In genomic region chr9:71742703-71743102, GRCh38 we compare ENCODE assay signal across 21 cellular contexts. TPM values are rescaled to one million over a fixed set of nuclear protein-coding genes. Genes with fewer than 3 reads are reported as not detected.
DNase-seq lines count a peak whose midpoint lies in the region; ATAC-seq, FAIRE-seq and TF ChIP-seq lines count a peak whose summit lies in the region.
"Had no signal": no experiment of that assay in that cellular context is flagged by ENCODE, and none has a peak within 500 bp of the region (broad histone marks: within the 10 kb centered on the region; RNA-seq: fewer than 3 reads in every experiment).

No MANE protein-coding gene starts in this region.

- H3K27me3 Mint-ChIP-seq in activated naive CD4-positive, alpha-beta T cell treated with anti-CD3 and anti-CD28 coated beads, Interleukin-2, amount 10 ng/mL, durations not matched to agents 7 days and 5 days: no peaks in the 10 kb centered on the region
- H3K27me3 Mint-ChIP-seq in type B pancreatic cell: no peaks in the 10 kb centered on the region

- H3K4me1 ChIP-seq in colonic mucosa (peaks cover 3% of the 10 kb centered on the region), mucosa of rectum (ENCODE audit: control insufficient read depth in 2 of 2, insufficient read depth in 2 of 2, low read length in 2 of 2) (peaks cover 17 to 33% of the 10 kb centered on the region in 2 donors), MM.1S (ENCODE audit: low read length) (no peaks in the 10 kb centered on the region)
- H3K4me1 ChIP-seq: BE2C had no signal

- H2AFZ ChIP-seq in MM.1S (ENCODE audit: low read length): no peak overlapping the region

- no peak for TF ChIP-seq CTCF in colonic mucosa (IDR thresholded peaks at IDR 0.05)
- TF ChIP-seq CTCF in type B pancreatic cell (conservative IDR thresholded peaks at IDR 0.05): no peak
- no peak for TF ChIP-seq CTCF in D721Med (IDR thresholded peaks at IDR 0.05; ENCODE audit: insufficient read depth, missing control alignments)
- no peak for TF ChIP-seq CTCF in GM10266 (IDR thresholded peaks at IDR 0.05; ENCODE audit: control insufficient read depth, insufficient read depth, low read depth, missing control alignments)
- no peak for TF ChIP-seq CTCF in MM.1S (IDR thresholded peaks at IDR 0.05; ENCODE audit: low read length)

- H3K4me3 Mint-ChIP-seq in activated naive CD4-positive, alpha-beta T cell treated with anti-CD3 and anti-CD28 coated beads, Interleukin-2, amount 10 ng/mL, durations not matched to agents 7 days and 5 days: no peak overlapping the region
- peak overlapping the region; percentile 77 for H3K4me3 Mint-ChIP-seq in type B pancreatic cell

- no peak overlapping the region for H3K4me2 ChIP-seq in MM.1S (ENCODE audit: low read depth, low read length)

- no peaks in the 10 kb centered on the region for H3K9me2 ChIP-seq in MM.1S (replicated peaks; ENCODE audit: insufficient read depth, low read length)

- peaks cover 70% of the 10 kb centered on the region for H3K36me3 Mint-ChIP-seq in activated naive CD4-positive, alpha-beta T cell treated with anti-CD3 and anti-CD28 coated beads, Interleukin-2, amount 10 ng/mL, durations not matched to agents 7 days and 5 days
- peaks cover 15 to 48% of the 10 kb centered on the region in 2 donors for H3K36me3 Mint-ChIP-seq in activated naive CD4-positive, alpha-beta T cell treated with anti-CD3 and anti-CD28 coated beads, Interleukin-2, amount 50 U/mL, for 72 hours
- H3K36me3 Mint-ChIP-seq in type B pancreatic cell: peaks cover 52% of the 10 kb centered on the region

- H3K9me3 ChIP-seq in colonic mucosa (no peaks in the 10 kb centered on the region), mucosa of rectum (ENCODE audit: control insufficient read depth in 2 of 2, low read length in 2 of 2) (no peaks in the 10 kb centered on the region), MM.1S (replicated peaks; ENCODE audit: insufficient read depth, low read length) (no peaks in the 10 kb centered on the region)
- H3K9me3 ChIP-seq: BE2C, Peyer's patch, tibial nerve had no signal

- CTCF ChIA-PET in activated naive CD4-positive, alpha-beta T cell treated with anti-CD3 and anti-CD28 coated beads, Interleukin-2, amount 10 ng/mL, durations not matched to agents 7 days and 5 days (lab: Charles Lee): no interaction called here

- H4K20me1 ChIP-seq in MM.1S (ENCODE audit: insufficient read depth, low read length): no peaks in the 10 kb centered on the region

- FAIRE-seq in D721Med (lab: Jason Lieb, UNC): no peak
- FAIRE-seq: G401.6, H1, HTR-8/SVneo had no signal

- H3K27ac ChIP-seq in colonic mucosa (peak overlapping the region; percentile 73), mucosa of rectum (ENCODE audit: low read depth in 2 of 2, low read length in 2 of 2) (peak overlapping the region; percentile 73 to 74), MM.1S (ENCODE audit: low read length) (no peak overlapping the region)

- H3K27me3 ChIP-seq in colonic mucosa (no peaks in the 10 kb centered on the region), mucosa of rectum (ENCODE audit: control insufficient read depth in 2 of 2, insufficient read depth in 2 of 2, low read length in 2 of 2) (no peaks in the 10 kb centered on the region), MM.1S (replicated peaks; ENCODE audit: insufficient read depth, low read length) (no peaks in the 10 kb centered on the region)
- H3K27me3 ChIP-seq: BE2C, Peyer's patch, tibial nerve had no signal

- no peaks in the 10 kb centered on the region for H3F3A ChIP-seq in MM.1S (ENCODE audit: insufficient read depth, low read length)

- H3K4me3 ChIP-seq in colonic mucosa (no peak overlapping the region), mucosa of rectum (ENCODE audit: low read length in 2 of 2) (peak overlapping the region in 1 of 2 donors; percentile 11), MM.1S (ENCODE audit: low read length) (no peak overlapping the region)
- H3K4me3 ChIP-seq: Peyer's patch, tibial nerve had no signal

- H3K27ac Mint-ChIP-seq in activated naive CD4-positive, alpha-beta T cell treated with anti-CD3 and anti-CD28 coated beads, Interleukin-2, amount 10 ng/mL, durations not matched to agents 7 days and 5 days: peak overlapping the region; percentile 58
- H3K27ac Mint-ChIP-seq in activated naive CD4-positive, alpha-beta T cell treated with anti-CD3 and anti-CD28 coated beads, Interleukin-2, amount 50 U/mL, for 72 hours: peak overlapping the region in 1 of 2 donors; percentile 64
- peak overlapping the region; percentile 95 for H3K27ac Mint-ChIP-seq in type B pancreatic cell

- peaks cover 20% of the 10 kb centered on the region for H3K4me1 Mint-ChIP-seq in activated naive CD4-positive, alpha-beta T cell treated with anti-CD3 and anti-CD28 coated beads, Interleukin-2, amount 10 ng/mL, durations not matched to agents 7 days and 5 days
- peaks cover 28% of the 10 kb centered on the region for H3K4me1 Mint-ChIP-seq in type B pancreatic cell (ENCODE audit: unreplicated experiment)

- H3K36me3 ChIP-seq in colonic mucosa (no peaks in the 10 kb centered on the region), mucosa of rectum (ENCODE audit: control insufficient read depth in 2 of 2, insufficient read depth in 2 of 2, low read length in 2 of 2) (peaks cover 11 to 22% of the 10 kb centered on the region in 2 donors), MM.1S (replicated peaks; ENCODE audit: insufficient read depth, low read length) (no peaks in the 10 kb centered on the region)
- H3K36me3 ChIP-seq: BE2C had no signal

- H3K9me3 Mint-ChIP-seq in activated naive CD4-positive, alpha-beta T cell treated with anti-CD3 and anti-CD28 coated beads, Interleukin-2, amount 10 ng/mL, durations not matched to agents 7 days and 5 days: no peaks in the 10 kb centered on the region
- no peaks in the 10 kb centered on the region for H3K9me3 Mint-ChIP-seq in activated naive CD4-positive, alpha-beta T cell treated with anti-CD3 and anti-CD28 coated beads, Interleukin-2, amount 50 U/mL, for 72 hours
- H3K9me3 Mint-ChIP-seq in type B pancreatic cell: no peaks in the 10 kb centered on the region

- H3K9ac ChIP-seq in colonic mucosa (ENCODE audit: low read depth in 2 of 2, low read length in 2 of 2): peak overlapping the region in 1 of 2 donors; percentile 29
- no peak overlapping the region for H3K9ac ChIP-seq in mucosa of rectum (ENCODE audit: low read depth in 1 of 2, low read length in 2 of 2)
- no peak overlapping the region for H3K9ac ChIP-seq in MM.1S (ENCODE audit: low read length)

- no peak for ATAC-seq in activated naive CD4-positive, alpha-beta T cell treated with anti-CD3 and anti-CD28 coated beads, Interleukin-2, amount 50 U/mL, for 72 hours

- intact Hi-C loops in colonic mucosa (cut with DNase I): no loop called here

- DNase-seq in activated naive CD4-positive, alpha-beta T cell treated with anti-CD3 and anti-CD28 coated beads, Interleukin-2, amount 10 ng/mL, durations not matched to agents 7 days and 5 days: no peak
- DNase-seq in activated naive CD4-positive, alpha-beta T cell treated with anti-CD3 and anti-CD28 coated beads, Interleukin-2, amount 50 U/mL, for 72 hours (ENCODE audit: low spot score in 2 of 2): no peak
- no peak for DNase-seq in colonic mucosa
- DNase-seq in type B pancreatic cell (ENCODE audit: extremely low spot score, unreplicated experiment): no peak
- no peak for DNase-seq in D721Med (ENCODE audit: insufficient read length, low spot score)
- no peak for DNase-seq in GM10266 (ENCODE audit: extremely low spot score)
- no peak for DNase-seq in MM.1S
- DNase-seq: activated CD4-positive, alpha-beta T cell treated with anti-CD3 and anti-CD28 coated beads for 4 hours; activated naive CD4-positive, alpha-beta T cell treated with Interleukin-2 at 50 U/mL for 16 hours; activated T-cell treated with anti-CD3 and anti-CD28 coated beads, Interleukin-2, amount 50 U/mL, for 48 hours; BE2C; caudate nucleus; NCI-H510A treated with DMSO at 0.1 percent for 48 hours; Peyer's patch; stimulated activated CD8-positive, alpha-beta memory T cell treated with anti-CD3 and anti-CD28 coated beads, Interleukin-4, amount 100 ng/mL, for 48 hours; T-helper 1 cell had no signal

- no peaks in the 10 kb centered on the region for H3K79me2 ChIP-seq in MM.1S (ENCODE audit: low read length)

RNA-seq across cellular contexts. Expression of gene CEMIP2, which starts 25.6 kb away (rescaled TPM):
- 10 to 100 TPM; 48.8 to 66.5 TPM for total RNA-seq in activated naive CD4-positive, alpha-beta T cell treated with anti-CD3 and anti-CD28 coated beads, Interleukin-2, amount 50 U/mL, for 72 hours
- 100 to 1,000 TPM in 1 of 2 donors, 10 to 100 TPM in 1; 72.7 to 111 TPM for total RNA-seq in colonic mucosa
- total RNA-seq in type B pancreatic cell (ENCODE audit: low replicate concordance): 58.1 and 97.7 TPM in 2 replicates
